1 cellular context compared by ENCODE assay signal in genomic region chr9:127308559-127309429, GRCh38.
TF ChIP-seq lines count a peak whose summit lies in the region.

No MANE protein-coding gene starts in this region.

TF ChIP-seq in GM23338, 12 proteins besides CTCF, POLR2A, EP300 and RAD21 (continued from another document):
- TF ChIP-seq ZNF462 (CRISPR knock-in tag; IDR thresholded peaks at IDR 0.05) (no peak), POLR2AphosphoS5 (IDR thresholded peaks at IDR 0.05; ENCODE audit: low read depth) (no peak), JUNB (IDR thresholded peaks at IDR 0.05; ENCODE audit: unreplicated experiment) (no peak), REST (IDR thresholded peaks at IDR 0.05; ENCODE audit: unreplicated experiment) (no peak), EZH2phosphoT487 (IDR thresholded peaks at IDR 0.05; ENCODE audit: unreplicated experiment) (no peak), ZNF331 (CRISPR knock-in tag; IDR thresholded peaks at IDR 0.05; ENCODE audit: low read depth) (no peak), CREB1 (CRISPR knock-in tag; IDR thresholded peaks at IDR 0.05; ENCODE audit: low read depth) (no peak), EZH2 (IDR thresholded peaks at IDR 0.05; ENCODE audit: low read depth, unreplicated experiment) (no peak)
